Comparison of ENCODE assay signal across 1 cellular context in genomic region chr2:120439637-120440384, GRCh38.
TF ChIP-seq lines count a peak whose summit lies in the region.

No MANE protein-coding gene starts in this region.

TF ChIP-seq in H1, 55 proteins besides CTCF, POLR2A, EP300 and RAD21 (continued from another document):
- no peak for TF ChIP-seq EGR1 (IDR thresholded peaks at IDR 0.05; ENCODE audit: borderline replicate concordance, low read depth, low read length)
- TF ChIP-seq RXRA (IDR thresholded peaks at IDR 0.05; ENCODE audit: insufficient read depth, low read depth, low read length): no peak
- no peak for TF ChIP-seq YY1 (IDR thresholded peaks at IDR 0.05; ENCODE audit: low read depth, low read length)
- TF ChIP-seq BRCA1 (IDR thresholded peaks at IDR 0.05; ENCODE audit: low read depth, low read length): no peak
- TF ChIP-seq HDAC6 (IDR thresholded peaks at IDR 0.05; ENCODE audit: low read depth, low read length): no peak
- TF ChIP-seq MAX (IDR thresholded peaks at IDR 0.05): no peak
- no peak for TF ChIP-seq SP4 (IDR thresholded peaks at IDR 0.05; ENCODE audit: low read length)
